Comparison of ENCODE assay signal across 14 cellular contexts in the genomic region with DNA sequence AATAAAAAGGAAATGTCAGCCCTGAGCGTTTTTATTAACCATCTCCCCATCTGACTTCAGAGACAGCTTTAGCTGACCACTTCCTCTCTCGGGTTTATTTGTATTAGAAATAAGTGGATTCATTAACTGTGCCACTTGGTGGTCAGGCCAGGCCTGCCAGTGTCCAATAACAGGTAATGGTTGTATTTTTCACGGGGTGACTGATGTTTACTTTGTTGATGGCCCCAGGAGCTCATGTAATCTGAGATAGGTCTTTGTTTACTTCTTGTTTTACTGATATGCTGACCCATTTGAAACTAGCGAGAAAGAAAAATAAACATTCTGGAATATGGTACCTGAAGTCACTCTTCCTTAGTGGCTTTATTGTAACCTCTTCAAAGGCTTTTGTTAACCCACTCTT.
DNase-seq lines count a peak whose midpoint lies in the region; ATAC-seq and TF ChIP-seq lines count a peak whose summit lies in the region.
"Had no signal": no experiment of that assay in that cellular context is flagged by ENCODE, and none has a peak within 500 bp of the region (broad histone marks: within the 10 kb centered on the region; RNA-seq: fewer than 3 reads in every experiment).

No MANE protein-coding gene starts in this region.

- no peak overlapping the region for H3K27ac Mint-ChIP-seq in Calu3 (ENCODE audit: unreplicated experiment)
- H3K27ac Mint-ChIP-seq in HFFc6 = no peak overlapping the region
- H3K27ac Mint-ChIP-seq: activated naive CD8-positive, alpha-beta T cell; naive B cell; T-helper 1 cell treated with Interleukin-12 subunit alpha and Interleukin-12 subunit beta and Interleukin-4 antibody, amounts not matched to agents 30 μg/mL and 1 μg/mL, for 36 hours had no signal

- no TSS peak for BruUV-seq in Calu3 (replicated peaks; lab: Mats Ljungman, UMichigan)

- TF ChIP-seq CTCF in Calu3 (IDR thresholded peaks at IDR 0.05; ENCODE audit: unreplicated experiment) (no peak), HFFc6 (IDR thresholded peaks at IDR 0.05) (no peak)

- no peak overlapping the region for H3K27ac ChIP-seq in substantia nigra (ENCODE audit: low read depth, low read length, poor library complexity, severe bottlenecking)
- H3K27ac ChIP-seq: tibial nerve had no signal

- H3K27me3 Mint-ChIP-seq in Calu3 (ENCODE audit: unreplicated experiment) (no peaks in the 10 kb centered on the region), HFFc6 (ENCODE audit: insufficient read depth) (no peaks in the 10 kb centered on the region; the same call in 1 of the 2 replicates)
- H3K27me3 Mint-ChIP-seq: naive B cell had no signal

- H3K4me3 Mint-ChIP-seq in Calu3 (ENCODE audit: low read depth, unreplicated experiment) (no peak overlapping the region), HFFc6 (peak overlapping the region; percentile 52; the same call in 1 of the 2 replicates)
- H3K4me3 Mint-ChIP-seq: activated naive CD8-positive, alpha-beta T cell; naive B cell; T-helper 1 cell treated with Interleukin-12 subunit alpha and Interleukin-12 subunit beta and Interleukin-4 antibody, amounts not matched to agents 30 μg/mL and 1 μg/mL, for 36 hours had no signal

- intact Hi-C loops in Calu3 (cut with micrococcal nuclease; ENCODE audit: unreplicated experiment) = no loop called here

- no peak for ATAC-seq in stimulated activated naive CD8-positive, alpha-beta T cell treated with anti-CD3 and anti-CD28 coated beads, Interleukin-15, Interleukin-2, amounts not matched to agents 100 U/mL and 50 U/mL, for 24 hours
- ATAC-seq in HG02610 (IDR thresholded peaks at IDR 0.05; ENCODE audit: unreplicated experiment) (no peak), GM18517 (IDR thresholded peaks at IDR 0.05; ENCODE audit: unreplicated experiment) (no peak)

- CTCF ChIA-PET in Calu3 (lab: Charles Lee) = interaction anchor here (0.6 kb wide), 1 partner anchor 18 kb away, joined by 3 read pairs; no protein-coding TSS in a partner anchor

- H3K9me3 Mint-ChIP-seq in Calu3 (ENCODE audit: low read depth, unreplicated experiment) (no peaks in the 10 kb centered on the region), HFFc6 (no peaks in the 10 kb centered on the region; the same call in 1 of the 2 replicates)
- H3K9me3 Mint-ChIP-seq: T-helper 1 cell treated with Interleukin-12 subunit alpha and Interleukin-12 subunit beta and Interleukin-4 antibody, amounts not matched to agents 30 μg/mL and 1 μg/mL, for 36 hours had no signal

- H3K36me3 Mint-ChIP-seq in Calu3 (ENCODE audit: insufficient read depth, unreplicated experiment) (no peaks in the 10 kb centered on the region), HFFc6 (ENCODE audit: low read depth) (no peaks in the 10 kb centered on the region)
- H3K36me3 Mint-ChIP-seq: activated naive CD8-positive, alpha-beta T cell; naive B cell had no signal

- H3K4me1 Mint-ChIP-seq in Calu3 (ENCODE audit: low read depth, unreplicated experiment) (peaks cover 8% of the 10 kb centered on the region), HFFc6 (ENCODE audit: low read depth) (peaks cover 33% of the 10 kb centered on the region; the same call in 1 of the 2 replicates)
- H3K4me1 Mint-ChIP-seq: naive B cell had no signal

- DNase-seq in Calu3 = peak; percentile 11
- DNase-seq in HFFc6 = no peak
- DNase-seq in NCI-H510A treated with DMSO at 0.1 percent for 48 hours (lab: John Stamatoyannopoulos, UW) = peak; percentile 68
- DNase-seq in iris pigment epithelial cell (ENCODE audit: low read depth) = peak; percentile 9
- DNase-seq in stimulated activated naive CD8-positive, alpha-beta T cell treated with anti-CD3 and anti-CD28 coated beads, Interleukin-15, Interleukin-2, amounts not matched to agents 100 U/mL and 50 U/mL, for 24 hours = no peak
- DNase-seq in substantia nigra (lab: John Stamatoyannopoulos, UW) = no peak
- DNase-seq: cortex of kidney; naive B cell; NK-92 treated with Interleukin-12 subunit alpha and Interleukin-12 subunit beta, amount 100 ng/mL, for 24 hours had no signal

Comparison
In these comparisons a context has a peak if more than half of its experiments do, and no peak if none do; other contexts are left out.
1. DNase-seq: peak in Calu3 (single experiment), NCI-H510A treated with DMSO at 0.1 percent for 48 hours (single experiment) and iris pigment epithelial cell (single experiment); none in HFFc6 (single experiment), stimulated activated naive CD8-positive, alpha-beta T cell treated with anti-CD3 and anti-CD28 coated beads, Interleukin-15, Interleukin-2, amounts not matched to agents 100 U/mL and 50 U/mL, for 24 hours (single experiment) and substantia nigra (0 of 49).